Comparison of ENCODE assay signal across 13 cellular contexts in the genomic region with DNA sequence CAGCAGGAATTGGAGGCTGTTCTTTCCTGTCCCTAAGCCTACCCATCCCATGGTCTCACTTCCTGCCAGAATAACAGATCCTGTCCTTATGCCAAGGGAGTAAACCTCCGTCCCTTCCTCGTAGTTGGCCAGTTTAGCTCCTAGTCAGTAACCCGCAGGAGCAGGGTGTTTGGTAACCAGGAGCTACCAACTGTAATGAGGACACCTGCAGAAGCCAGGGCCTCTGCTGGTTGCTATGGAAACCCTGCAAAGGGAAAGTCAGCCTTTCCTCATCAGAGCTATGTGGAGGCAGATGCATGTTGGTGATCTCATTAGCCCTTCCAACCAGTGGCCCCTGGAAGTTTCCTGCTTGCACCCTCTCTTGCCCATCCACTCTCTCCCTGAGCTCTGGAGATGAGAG.
DNase-seq lines count a peak whose midpoint lies in the region; ATAC-seq, FAIRE-seq and TF ChIP-seq lines count a peak whose summit lies in the region.
"Had no signal": no experiment of that assay in that cellular context is flagged by ENCODE, and none has a peak within 500 bp of the region (broad histone marks: within the 10 kb centered on the region; RNA-seq: fewer than 3 reads in every experiment).

No MANE protein-coding gene starts in this region.

- ATAC-seq in pancreas (peak in 3 of 4 donors; percentile 30 to 80 (median 77)), GM18517 (IDR thresholded peaks at IDR 0.05; ENCODE audit: unreplicated experiment) (no peak)
- ATAC-seq: left ventricle myocardium superior had no signal

- no peak for FAIRE-seq in pancreas (lab: Jason Lieb, UNC)

- H3K27me3 ChIP-seq in pancreas: no peaks in the 10 kb centered on the region

- no peaks in the 10 kb centered on the region for H3K4me1 ChIP-seq in pancreas
- H3K4me1 ChIP-seq: parathyroid adenoma had no signal

- no peaks in the 10 kb centered on the region for H3K9me3 ChIP-seq in pancreas

- 20 to 35% methylated on average over 3 of the region's 3 CpGs for WGBS in pancreas, 2 donors

- no peak overlapping the region for H3K4me3 ChIP-seq in pancreas

- H3K36me3 ChIP-seq in pancreas: no peaks in the 10 kb centered on the region

- TF ChIP-seq CTCF in pancreas (IDR thresholded peaks at IDR 0.05) (no peak), GM20000 (IDR thresholded peaks at IDR 0.05; ENCODE audit: extremely low read depth, missing control alignments) (no peak)

- intact Hi-C loops in pancreas (cut with DNase I): no loop called here

- no peak overlapping the region for H3K27ac ChIP-seq in pancreas
- H3K27ac ChIP-seq: 22Rv1, parathyroid adenoma had no signal

- peak; percentile 81 for DNase-seq in DMS 273 (lab: John Stamatoyannopoulos, UW; ENCODE audit: unreplicated experiment)
- no peak for DNase-seq in DMS 273 treated with DMSO at 0.1 percent for 48 hours (lab: John Stamatoyannopoulos, UW)
- DNase-seq in NCI-H2196 treated with DMSO at 0.1 percent for 48 hours (lab: John Stamatoyannopoulos, UW; ENCODE audit: unreplicated experiment): peak; percentile 86
- peak; percentile 11 for DNase-seq in cerebellum (ENCODE audit: low spot score)
- peak in 1 of 6 donors; percentile 13 for DNase-seq in pancreas
- DNase-seq in effector CD8-positive, alpha-beta T cell (lab: John Stamatoyannopoulos, UW): no peak
- DNase-seq in GM20000 (ENCODE audit: low spot score): no peak
- DNase-seq: left ventricle myocardium superior; NCI-H226; stimulated activated CD4-positive, alpha-beta T cell treated with anti-CD3 and anti-CD28 coated beads, Interleukin-4, amount 100 ng/mL, for 1 hour had no signal

Comparison
In these comparisons a context has a peak if more than half of its experiments do, and no peak if none do; other contexts are left out.
1. DNase-seq: peak in DMS 273 (single experiment), NCI-H2196 treated with DMSO at 0.1 percent for 48 hours (single experiment) and cerebellum (single experiment); none in DMS 273 treated with DMSO at 0.1 percent for 48 hours (single experiment), effector CD8-positive, alpha-beta T cell (single experiment) and GM20000 (single experiment).